In the genomic region with DNA sequence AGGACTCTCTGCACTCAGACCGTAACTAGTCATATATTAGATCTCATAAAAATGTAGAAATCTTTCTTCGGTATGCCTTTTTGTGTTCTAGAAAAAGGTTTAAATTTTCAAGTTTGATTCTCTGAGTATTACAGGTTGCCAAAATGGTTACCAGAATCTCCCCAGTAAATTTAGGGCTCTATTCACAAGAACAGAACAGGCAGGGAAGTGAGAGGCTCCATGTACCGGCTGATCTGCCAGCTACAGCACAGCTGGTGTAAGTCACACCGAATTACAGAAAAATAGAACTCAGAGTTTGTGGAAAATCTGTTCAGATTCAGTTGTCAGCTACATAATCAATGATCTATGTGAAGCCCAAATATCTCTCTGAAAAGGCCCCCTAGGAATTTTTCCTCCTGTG, we compare ENCODE assay signal across 1 cellular context.
TF ChIP-seq lines count a peak whose summit lies in the region.

No MANE protein-coding gene starts in this region.

TF ChIP-seq in GM23338, 12 proteins besides CTCF, POLR2A, EP300 and RAD21 (continued from another document):
- TF ChIP-seq, protein P1, sequence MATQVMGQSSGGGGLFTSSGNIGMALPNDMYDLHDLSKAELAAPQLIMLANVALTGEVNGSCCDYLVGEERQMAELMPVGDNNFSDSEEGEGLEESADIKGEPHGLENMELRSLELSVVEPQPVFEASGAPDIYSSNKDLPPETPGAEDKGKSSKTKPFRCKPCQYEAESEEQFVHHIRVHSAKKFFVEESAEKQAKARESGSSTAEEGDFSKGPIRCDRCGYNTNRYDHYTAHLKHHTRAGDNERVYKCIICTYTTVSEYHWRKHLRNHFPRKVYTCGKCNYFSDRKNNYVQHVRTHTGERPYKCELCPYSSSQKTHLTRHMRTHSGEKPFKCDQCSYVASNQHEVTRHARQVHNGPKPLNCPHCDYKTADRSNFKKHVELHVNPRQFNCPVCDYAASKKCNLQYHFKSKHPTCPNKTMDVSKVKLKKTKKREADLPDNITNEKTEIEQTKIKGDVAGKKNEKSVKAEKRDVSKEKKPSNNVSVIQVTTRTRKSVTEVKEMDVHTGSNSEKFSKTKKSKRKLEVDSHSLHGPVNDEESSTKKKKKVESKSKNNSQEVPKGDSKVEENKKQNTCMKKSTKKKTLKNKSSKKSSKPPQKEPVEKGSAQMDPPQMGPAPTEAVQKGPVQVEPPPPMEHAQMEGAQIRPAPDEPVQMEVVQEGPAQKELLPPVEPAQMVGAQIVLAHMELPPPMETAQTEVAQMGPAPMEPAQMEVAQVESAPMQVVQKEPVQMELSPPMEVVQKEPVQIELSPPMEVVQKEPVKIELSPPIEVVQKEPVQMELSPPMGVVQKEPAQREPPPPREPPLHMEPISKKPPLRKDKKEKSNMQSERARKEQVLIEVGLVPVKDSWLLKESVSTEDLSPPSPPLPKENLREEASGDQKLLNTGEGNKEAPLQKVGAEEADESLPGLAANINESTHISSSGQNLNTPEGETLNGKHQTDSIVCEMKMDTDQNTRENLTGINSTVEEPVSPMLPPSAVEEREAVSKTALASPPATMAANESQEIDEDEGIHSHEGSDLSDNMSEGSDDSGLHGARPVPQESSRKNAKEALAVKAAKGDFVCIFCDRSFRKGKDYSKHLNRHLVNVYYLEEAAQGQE (IDR thresholded peaks at IDR 0.05; ENCODE audit: unreplicated experiment), result no peak
- TF ChIP-seq NANOG (IDR thresholded peaks at IDR 0.05; ENCODE audit: borderline replicate concordance) (no peak), POLR2AphosphoS5 (IDR thresholded peaks at IDR 0.05; ENCODE audit: low read depth) (no peak), STAT1 (IDR thresholded peaks at IDR 0.05; ENCODE audit: unreplicated experiment) (no peak), EZH2 (IDR thresholded peaks at IDR 0.05; ENCODE audit: low read depth, unreplicated experiment) (no peak), CREB1 (CRISPR knock-in tag; IDR thresholded peaks at IDR 0.05; ENCODE audit: low read depth) (no peak), ZNF462 (CRISPR knock-in tag; IDR thresholded peaks at IDR 0.05) (no peak)
- TF ChIP-seq, protein P2, sequence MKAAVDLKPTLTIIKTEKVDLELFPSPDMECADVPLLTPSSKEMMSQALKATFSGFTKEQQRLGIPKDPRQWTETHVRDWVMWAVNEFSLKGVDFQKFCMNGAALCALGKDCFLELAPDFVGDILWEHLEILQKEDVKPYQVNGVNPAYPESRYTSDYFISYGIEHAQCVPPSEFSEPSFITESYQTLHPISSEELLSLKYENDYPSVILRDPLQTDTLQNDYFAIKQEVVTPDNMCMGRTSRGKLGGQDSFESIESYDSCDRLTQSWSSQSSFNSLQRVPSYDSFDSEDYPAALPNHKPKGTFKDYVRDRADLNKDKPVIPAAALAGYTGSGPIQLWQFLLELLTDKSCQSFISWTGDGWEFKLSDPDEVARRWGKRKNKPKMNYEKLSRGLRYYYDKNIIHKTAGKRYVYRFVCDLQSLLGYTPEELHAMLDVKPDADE (IDR thresholded peaks at IDR 0.05), result no peak
